ENCODE assay signal across 13 cellular contexts in the genomic region with DNA sequence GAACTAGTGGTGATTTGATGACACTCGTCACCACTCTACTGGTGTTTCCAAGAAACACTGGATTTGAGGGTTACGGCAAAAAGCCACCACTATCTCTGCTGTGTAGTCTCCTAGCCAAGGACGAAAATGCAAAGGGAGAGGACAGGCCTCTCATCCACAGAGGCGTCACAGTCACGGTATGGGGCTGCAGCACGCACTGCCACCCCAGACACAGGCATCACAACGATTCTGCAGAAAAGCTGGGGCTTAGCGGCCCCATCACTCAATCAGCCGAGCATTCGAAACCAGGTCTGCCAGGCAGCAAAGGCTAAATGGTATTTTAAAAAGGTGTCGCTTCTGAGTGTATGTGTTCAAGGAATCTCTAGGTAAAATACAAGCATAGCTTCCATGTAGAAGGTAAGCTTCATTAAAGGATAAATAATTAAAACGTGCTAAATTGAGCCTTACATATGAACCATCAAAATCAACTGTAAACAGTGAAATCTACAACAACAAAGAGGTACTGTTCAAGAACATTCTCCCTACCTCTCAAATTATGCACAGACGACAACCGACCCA. TPM values are rescaled to one million over a fixed set of nuclear protein-coding genes. Genes with fewer than 3 reads are reported as not detected.
DNase-seq lines count a peak whose midpoint lies in the region; TF ChIP-seq lines count a peak whose summit lies in the region.
"Had no signal": no experiment of that assay in that cellular context is flagged by ENCODE, and none has a peak within 500 bp of the region (broad histone marks: within the 10 kb centered on the region; RNA-seq: fewer than 3 reads in every experiment).

No MANE protein-coding gene starts in this region.

- H3K27me3 Mint-ChIP-seq in chondrocyte (ENCODE audit: low read depth): no peaks in the 10 kb centered on the region

- no peak overlapping the region for H2BK5ac ChIP-seq in mesenchymal stem cell (ENCODE audit: low read depth, low read length, poor library complexity, severe bottlenecking)

- WGBS in mesenchymal stem cell: 50% methylated on average over 13 of the region's 14 CpGs

- no peak for TF ChIP-seq POLR2A in vagina (IDR thresholded peaks at IDR 0.05)

- H3K27me3 ChIP-seq in right atrium auricular region (peaks cover 5 to 30% of the 10 kb centered on the region in 2 donors), left ventricle myocardium inferior (ENCODE audit: low read depth) (peaks cover 100% of the 10 kb centered on the region), mesenchymal stem cell (ENCODE audit: control insufficient read depth in 1 of 2, insufficient read depth in 1 of 2, low read length in 2 of 2) (peaks cover 11 to 99% of the 10 kb centered on the region in 2 experiments), vagina (peaks cover 29% of the 10 kb centered on the region)

- peak overlapping the region; percentile 61 to 68 for H3K27ac ChIP-seq in right atrium auricular region
- H3K27ac ChIP-seq in left ventricle myocardium inferior (replicated peaks): no peak overlapping the region
- peak overlapping the region; percentile 77 for H3K27ac ChIP-seq in mesenchymal stem cell (ENCODE audit: low read length, poor library complexity, severe bottlenecking)
- H3K27ac ChIP-seq in vagina: peak overlapping the region; percentile 88
- H3K27ac ChIP-seq: BLaER1 treated with 17β-estradiol and CSF1 and Interleukin-3, amounts not matched to agents 10 nM and 100 nM had no signal

- peaks cover 85% of the 10 kb centered on the region for H3K4me1 Mint-ChIP-seq in chondrocyte (ENCODE audit: low read depth)

- no peak overlapping the region for H2BK15ac ChIP-seq in mesenchymal stem cell (ENCODE audit: low read depth, poor library complexity, severe bottlenecking)

- H2BK12ac ChIP-seq in mesenchymal stem cell (ENCODE audit: low read length in 2 of 2): no peak overlapping the region

- H4K91ac ChIP-seq in mesenchymal stem cell (ENCODE audit: low read length): no peak overlapping the region

- peaks cover 5% of the 10 kb centered on the region for H3K79me1 ChIP-seq in mesenchymal stem cell (replicated peaks; ENCODE audit: low read length, poor library complexity, severe bottlenecking)

- no peak overlapping the region for H3K18ac ChIP-seq in mesenchymal stem cell (ENCODE audit: low read depth in 1 of 2, low read length in 2 of 2)

- no peak overlapping the region for H2BK120ac ChIP-seq in mesenchymal stem cell (ENCODE audit: low read depth, low read length)

- intact Hi-C loops in left ventricle myocardium inferior (cut with micrococcal nuclease): no loop called here
- intact Hi-C loops in vagina (cut with DNase I): no loop called here

- H3K9me3 Mint-ChIP-seq in chondrocyte (ENCODE audit: low read depth): no peaks in the 10 kb centered on the region
- H3K9me3 Mint-ChIP-seq: activated B cell treated with CpG ODN at 0.5 μM for 24 hours had no signal

- H3K9ac ChIP-seq in mesenchymal stem cell (ENCODE audit: low read length): no peak overlapping the region
- H3K9ac ChIP-seq: BLaER1 treated with 17β-estradiol and CSF1 and Interleukin-3, amounts not matched to agents 10 nM and 100 nM had no signal

- H3K14ac ChIP-seq in mesenchymal stem cell (ENCODE audit: low read length in 2 of 2): no peak overlapping the region

- H3K36me3 Mint-ChIP-seq in chondrocyte (ENCODE audit: low read depth): no peaks in the 10 kb centered on the region

- no peak for TF ChIP-seq CTCF in right atrium auricular region (IDR thresholded peaks at IDR 0.05)
- no peak for TF ChIP-seq CTCF in left ventricle myocardium inferior (IDR thresholded peaks at IDR 0.05; ENCODE audit: borderline replicate concordance)
- TF ChIP-seq CTCF in chondrocyte (IDR thresholded peaks at IDR 0.05): no peak
- TF ChIP-seq CTCF in vagina (IDR thresholded peaks at IDR 0.05): no peak

- H3K36me3 ChIP-seq in right atrium auricular region (no peaks in the 10 kb centered on the region), left ventricle myocardium inferior (no peaks in the 10 kb centered on the region), mesenchymal stem cell (ENCODE audit: control insufficient read depth in 1 of 2, insufficient read depth in 2 of 2, low read depth in 1 of 2, low read length in 2 of 2) (no peaks in the 10 kb centered on the region), vagina (no peaks in the 10 kb centered on the region)
- H3K36me3 ChIP-seq: BLaER1 treated with 17β-estradiol and CSF1 and Interleukin-3, amounts not matched to agents 10 nM and 100 nM had no signal

- H2AK5ac ChIP-seq in mesenchymal stem cell (ENCODE audit: low read length, severe bottlenecking): peak overlapping the region; percentile 33

- peak overlapping the region in 1 of 2 experiments; percentile 80 for H3K23ac ChIP-seq in mesenchymal stem cell (ENCODE audit: low read length in 2 of 2)

- H3K27ac Mint-ChIP-seq in chondrocyte (ENCODE audit: unreplicated experiment): peak overlapping the region; percentile 68
- H3K27ac Mint-ChIP-seq: activated B cell treated with CpG ODN at 0.5 μM for 24 hours had no signal

- peaks cover 0 to 55% of the 10 kb centered on the region in 2 donors for H3K4me1 ChIP-seq in right atrium auricular region
- H3K4me1 ChIP-seq in left ventricle myocardium inferior: peaks cover 46% of the 10 kb centered on the region
- H3K4me1 ChIP-seq in mesenchymal stem cell (ENCODE audit: control insufficient read depth, insufficient read depth, low read depth, low read length): peaks cover 64% of the 10 kb centered on the region
- H3K4me1 ChIP-seq in vagina: peaks cover 52% of the 10 kb centered on the region

- H3K4me3 Mint-ChIP-seq in chondrocyte (ENCODE audit: unreplicated experiment): peak overlapping the region; percentile 71
- H3K4me3 Mint-ChIP-seq: activated B cell treated with CpG ODN at 0.5 μM for 24 hours had no signal

- no peak overlapping the region for H3K4ac ChIP-seq in mesenchymal stem cell (ENCODE audit: low read depth in 1 of 2, low read length in 2 of 2)

- H4K8ac ChIP-seq in mesenchymal stem cell (ENCODE audit: low read length): no peak overlapping the region

- H3K9me3 ChIP-seq in right atrium auricular region (no peaks in the 10 kb centered on the region), left ventricle myocardium inferior (replicated peaks) (no peaks in the 10 kb centered on the region), mesenchymal stem cell (ENCODE audit: control insufficient read depth, low read length) (no peaks in the 10 kb centered on the region), vagina (no peaks in the 10 kb centered on the region)

- DNase-seq in right atrium auricular region (ENCODE audit: low spot score): no peak
- DNase-seq in left ventricle myocardium inferior: no peak
- peak; percentile 46 for DNase-seq in chondrocyte (ENCODE audit: low spot score)
- DNase-seq in mesenchymal stem cell: no peak
- DNase-seq in vagina (ENCODE audit: extremely low spot score in 2 of 2): no peak
- DNase-seq in NCI-H774 (lab: John Stamatoyannopoulos, UW): no peak
- no peak for DNase-seq in COR-L47 (lab: John Stamatoyannopoulos, UW)
- no peak for DNase-seq in HUDEP-2 (lab: John Stamatoyannopoulos, UW; ENCODE audit: unreplicated experiment in 76 of 76)
- DNase-seq: activated B cell treated with CpG ODN at 0.5 μM for 24 hours, anterior cingulate cortex, Kasumi-1 had no signal

- peak overlapping the region; percentile 84 for H3K4me2 ChIP-seq in mesenchymal stem cell (ENCODE audit: low read length, poor library complexity, severe bottlenecking)
- H3K4me2 ChIP-seq: BLaER1 treated with 17β-estradiol and CSF1 and Interleukin-3, amounts not matched to agents 10 nM and 100 nM had no signal

- H3K4me3 ChIP-seq in right atrium auricular region: peak overlapping the region in 1 of 2 donors; percentile 55
- no peak overlapping the region for H3K4me3 ChIP-seq in left ventricle myocardium inferior
- peak overlapping the region in 1 of 2 experiments; percentile 94 for H3K4me3 ChIP-seq in mesenchymal stem cell (ENCODE audit: insufficient read depth in 1 of 2, low read depth in 1 of 2, low read length in 2 of 2)
- H3K4me3 ChIP-seq in vagina: peak overlapping the region; percentile 33 to 59
- H3K4me3 ChIP-seq: BLaER1 treated with 17β-estradiol and CSF1 and Interleukin-3, amounts not matched to agents 10 nM and 100 nM had no signal

- H2AFZ ChIP-seq in mesenchymal stem cell (ENCODE audit: low read depth, low read length): no peak overlapping the region

RNA-seq across cellular contexts. Expression of a gene that starts 1.4 kb away (rescaled TPM):
- total RNA-seq in right atrium auricular region (1 to 10 TPM; 2.1 to 3.5 TPM), left ventricle myocardium inferior (0.11 TPM), chondrocyte (6.1 to 11.3 TPM (median 11.1 TPM) in 3 replicates), vagina (28.0 TPM)
- not detected for polyA plus RNA-seq in mesenchymal stem cell (2013, experiment 1 of 2)
- not detected for polyA plus RNA-seq in mesenchymal stem cell (2013, experiment 2 of 2)
- total RNA-seq: pulmonary artery endothelial cell had no signal
